32 cellular contexts compared by ENCODE assay signal in genomic region chr15:94503293-94503692, GRCh38.
"Had no signal": no experiment of that assay in that cellular context is flagged by ENCODE, and none has a peak within 500 bp of the region (broad histone marks: within the 10 kb centered on the region; RNA-seq: fewer than 3 reads in every experiment).

No MANE protein-coding gene starts in this region.

- H3K9ac ChIP-seq: neural progenitor cell, parathyroid adenoma had no signal

- H3K36me3 ChIP-seq: colonic mucosa, gastroesophageal sphincter, neural progenitor cell, suprapubic skin, transverse colon, upper lobe of right lung, uterus had no signal

- H3K4me2 ChIP-seq: neural progenitor cell, smooth muscle cell had no signal

- H3K27me3 ChIP-seq: colonic mucosa, foreskin keratinocyte, gastroesophageal sphincter, neural progenitor cell, suprapubic skin, transverse colon, upper lobe of right lung, uterus had no signal

- H3K36me3 Mint-ChIP-seq: neural progenitor cell had no signal

- H3K4me1 Mint-ChIP-seq: endodermal cell; immature natural killer cell; naive thymus-derived CD4-positive, alpha-beta T cell; nephron; neural progenitor cell; stimulated activated naive CD8-positive, alpha-beta T cell treated with anti-CD3 and anti-CD28 coated beads, Interleukin-15, amount 100 ng/mL, for 72 hours had no signal

- H3K27me3 Mint-ChIP-seq: progenitor cell of endocrine pancreas had no signal

- H3K4me3 ChIP-seq: colonic mucosa, gastroesophageal sphincter, lung, neural progenitor cell, smooth muscle cell, suprapubic skin, transverse colon, upper lobe of right lung, uterus had no signal

- ATAC-seq: esophagus mucosa; foreskin keratinocyte; gastroesophageal sphincter; left ventricle myocardium superior; naive thymus-derived CD4-positive, alpha-beta T cell; sciatic nerve; stimulated activated naive CD8-positive, alpha-beta T cell treated with anti-CD3 and anti-CD28 coated beads, Interleukin-15, amount 100 ng/mL, for 72 hours; upper lobe of right lung had no signal

- H3K4me3 Mint-ChIP-seq: dendritic cell treated with granulocyte-macrophage colony-stimulating factor and Interleukin-4, amounts not matched to agents 40 ng/mL and 50 ng/mL, for 4 days; endodermal cell; immature natural killer cell; naive thymus-derived CD4-positive, alpha-beta T cell; nephron; neural progenitor cell; stimulated activated naive CD8-positive, alpha-beta T cell treated with anti-CD3 and anti-CD28 coated beads, Interleukin-15, amount 100 ng/mL, for 72 hours had no signal

- H3K79me2 ChIP-seq: parathyroid adenoma had no signal

- H3K4me1 ChIP-seq: colonic mucosa, foreskin keratinocyte, gastroesophageal sphincter, neural progenitor cell, parathyroid adenoma, suprapubic skin, transverse colon, upper lobe of right lung, uterus had no signal

- H3K9me3 ChIP-seq: colonic mucosa, suprapubic skin, upper lobe of right lung, uterus had no signal

- DNase-seq: colonic mucosa; effector CD8-positive, alpha-beta T cell; endodermal cell; foreskin keratinocyte; hypothalamus; immature natural killer cell; islet precursor cell; left ventricle myocardium superior; mesenchymal stem cell; midbrain; naive thymus-derived CD4-positive, alpha-beta T cell; stimulated activated CD4-positive, alpha-beta T cell treated with anti-CD3 and anti-CD28 coated beads, Interleukin-12 subunit alpha, Interleukin-12 subunit beta, amount 100 ng/mL, for 4 hours; stimulated activated CD4-positive, alpha-beta T cell treated with anti-CD3 and anti-CD28 coated beads, Interleukin-1b, Interleukin-23, amount 100 ng/mL, for 48 hours; stimulated activated CD4-positive, alpha-beta T cell treated with anti-CD3 and anti-CD28 coated beads, Interleukin-4, amount 100 ng/mL, for 1 hour; stimulated activated CD8-positive, alpha-beta memory T cell treated with anti-CD3 and anti-CD28 coated beads, Interleukin-4, amount 100 ng/mL, for 48 hours; stimulated activated naive CD4-positive, alpha-beta T cell; stimulated activated naive CD8-positive, alpha-beta T cell treated with anti-CD3 and anti-CD28 coated beads, Interleukin-15, amount 100 ng/mL, for 72 hours; transverse colon; upper lobe of right lung; uterus had no signal

- H3K27ac ChIP-seq: colonic mucosa, epithelial cell of prostate, foreskin keratinocyte, gastroesophageal sphincter, neural progenitor cell, parathyroid adenoma, suprapubic skin, transverse colon, upper lobe of right lung, uterus had no signal

- H2AFZ ChIP-seq: neural progenitor cell, parathyroid adenoma had no signal

- H3K27ac Mint-ChIP-seq: dendritic cell treated with granulocyte-macrophage colony-stimulating factor and Interleukin-4, amounts not matched to agents 40 ng/mL and 50 ng/mL, for 4 days; endodermal cell; immature natural killer cell; naive thymus-derived CD4-positive, alpha-beta T cell; nephron; neural progenitor cell; progenitor cell of endocrine pancreas; stimulated activated naive CD8-positive, alpha-beta T cell treated with anti-CD3 and anti-CD28 coated beads, Interleukin-15, amount 100 ng/mL, for 72 hours had no signal
